In genomic region chr15:40702077-40702476, GRCh38 we compare ENCODE assay signal across 12 cellular contexts. TPM values are rescaled to one million over a fixed set of nuclear protein-coding genes. Genes with fewer than 3 reads are reported as not detected.
DNase-seq lines count a peak whose midpoint lies in the region; ATAC-seq, FAIRE-seq and TF ChIP-seq lines count a peak whose summit lies in the region.
"Had no signal": no experiment of that assay in that cellular context is flagged by ENCODE, and none has a peak within 500 bp of the region (broad histone marks: within the 10 kb centered on the region; RNA-seq: fewer than 3 reads in every experiment).

No MANE protein-coding gene starts in this region.

- no peaks in the 10 kb centered on the region for H3K4me1 Mint-ChIP-seq in osteocyte (ENCODE audit: unreplicated experiment)

- CTCF ChIA-PET in SK-N-SH (lab: Yijun Ruan, JAX): interaction anchor here (0.7 to 1.8 kb wide), 3 partner anchors 10 to 45 kb away, joined by 3 to 6 read pairs (median 5); no protein-coding TSS in a partner anchor
- CTCF ChIA-PET in H1 (lab: Charles Lee; ENCODE audit: partially characterized antibody): interaction anchor here (0.5 to 1.5 kb wide), 10 partner anchors 10 to 382 kb away, joined by 3 to 5 read pairs (median 4); no protein-coding TSS in a partner anchor

- no peak overlapping the region for H3K4me3 ChIP-seq in SK-N-SH (ENCODE audit: low read depth in 2 of 2, low read length in 1 of 2)
- no peak overlapping the region for H3K4me3 ChIP-seq in H1 (ENCODE audit: extremely low read depth in 1 of 4, insufficient read depth in 2 of 4, low read depth in 3 of 4, low read length in 4 of 4)
- H3K4me3 ChIP-seq in MG63: no peak overlapping the region

- H3K27me3 ChIP-seq in SK-N-SH (ENCODE audit: insufficient read depth) (no peaks in the 10 kb centered on the region), H1 (replicated peaks in 1 of 4; ENCODE audit: control insufficient read depth in 3 of 4, extremely low read depth in 1 of 4, insufficient read depth in 3 of 4, low read length in 3 of 4) (no peaks in the 10 kb centered on the region), MG63 (no peaks in the 10 kb centered on the region)

- POLR2A ChIA-PET in SK-N-SH (lab: Yijun Ruan, JAX): no interaction called here
- POLR2A ChIA-PET in H1 (lab: Charles Lee; ENCODE audit: partially characterized antibody): no interaction called here

- no peak overlapping the region for H2BK20ac ChIP-seq in H1 (ENCODE audit: low read length)

- ATAC-seq in SK-N-SH treated with all-trans-retinoic acid at 6 μM for 48 hours (no peak), HG03571 (IDR thresholded peaks at IDR 0.05; ENCODE audit: unreplicated experiment) (no peak)

- no peak overlapping the region for H2BK5ac ChIP-seq in H1 (ENCODE audit: low read depth, low read length)

- H4K5ac ChIP-seq in H1 (ENCODE audit: insufficient read length, low read depth, low read length): no peak overlapping the region

- no peaks in the 10 kb centered on the region for H4K20me1 ChIP-seq in SK-N-SH (ENCODE audit: insufficient read depth)
- peaks cover 2% of the 10 kb centered on the region in 2 experiments for H4K20me1 ChIP-seq in H1 (replicated peaks in 1 of 2; ENCODE audit: control insufficient read depth in 1 of 2, insufficient read depth in 2 of 2, low read length in 2 of 2)

- no peak overlapping the region for H4K8ac ChIP-seq in H1 (ENCODE audit: extremely low read depth, insufficient read depth, low read length)

- TF ChIP-seq RAD21 in SK-N-SH (IDR thresholded peaks at IDR 0.05; ENCODE audit: low read length) (peak; percentile 61), H1 (IDR thresholded peaks at IDR 0.05 in 1 of 2, conservative IDR thresholded peaks at IDR 0.05 in 1 of 2; ENCODE audit: low read depth in 2 of 2, low read length in 2 of 2) (peak; percentile 35 to 42)

- H3K56ac ChIP-seq in H1 (replicated peaks; ENCODE audit: insufficient read length, low read depth, low read length): no peak overlapping the region

- FAIRE-seq in H1 (lab: Jason Lieb, UNC): no peak
- FAIRE-seq: small intestine had no signal

- H2BK12ac ChIP-seq in H1 (ENCODE audit: low read depth, low read length): no peak overlapping the region

- H3K23ac ChIP-seq in H1 (ENCODE audit: insufficient read length): no peak overlapping the region

- H3K4me2 ChIP-seq in SK-N-SH (no peak overlapping the region), H1 (ENCODE audit: insufficient read depth in 1 of 2, low read depth in 2 of 2, low read length in 2 of 2) (no peak overlapping the region)

- DNase-seq in SK-N-SH (peak; percentile 36), NAMALWA (ENCODE audit: low spot score) (peak; percentile 60), H1 (ENCODE audit: low read depth in 1 of 2, low spot score in 2 of 2) (no peak), osteocyte (ENCODE audit: extremely low spot score, unreplicated experiment) (no peak), T-helper 1 cell (no peak), MG63 (no peak)
- DNase-seq: activated T-cell treated with anti-CD3 and anti-CD28 coated beads, Interleukin-2, amount 50 U/mL, for 1 hour; effector CD4-positive, alpha-beta T cell; small intestine; stimulated activated naive CD4-positive, alpha-beta T cell treated with Interleukin-2 at 50 U/mL for 16 hours had no signal

- H3K27ac ChIP-seq in SK-N-SH (ENCODE audit: low read depth in 2 of 2, low read length in 1 of 2) (no peak overlapping the region), H1 (ENCODE audit: low read depth, low read length) (no peak overlapping the region)

- H3K27ac Mint-ChIP-seq in osteocyte (ENCODE audit: unreplicated experiment): no peak overlapping the region

- no peaks in the 10 kb centered on the region for H3K9me3 Mint-ChIP-seq in osteocyte (ENCODE audit: unreplicated experiment)

- H3K9me3 ChIP-seq in SK-N-SH (no peaks in the 10 kb centered on the region), H1 (ENCODE audit: insufficient read depth in 2 of 2, low read depth in 1 of 2, low read length in 1 of 2) (no peaks in the 10 kb centered on the region), MG63 (no peaks in the 10 kb centered on the region)

- no peak overlapping the region for H3K14ac ChIP-seq in H1 (ENCODE audit: insufficient read length)

- TF ChIP-seq EP300 in SK-N-SH (IDR thresholded peaks at IDR 0.05; ENCODE audit: borderline replicate concordance in 1 of 2, low read depth in 1 of 2, low read length in 1 of 2): no peak
- TF ChIP-seq EP300 in H1 (IDR thresholded peaks at IDR 0.05; ENCODE audit: borderline replicate concordance in 1 of 2, low read depth in 2 of 2, low read length in 2 of 2): no peak

- H3K4me3 Mint-ChIP-seq in osteocyte (ENCODE audit: unreplicated experiment): no peak overlapping the region

- H3K36me3 Mint-ChIP-seq in osteocyte (ENCODE audit: unreplicated experiment): peaks cover 2% of the 10 kb centered on the region

- H3K23me2 ChIP-seq in H1 (ENCODE audit: low read depth, low read length): no peaks in the 10 kb centered on the region

- H3K9me2 ChIP-seq in SK-N-SH: no peaks in the 10 kb centered on the region

- H3K18ac ChIP-seq in H1 (ENCODE audit: extremely low read depth, low read length): no peak overlapping the region

- H3K9ac ChIP-seq in SK-N-SH (no peak overlapping the region), H1 (replicated peaks in 1 of 4; ENCODE audit: extremely low read depth in 1 of 4, low read depth in 3 of 4, low read length in 3 of 4) (no peak overlapping the region)

- no peak overlapping the region for H2BK120ac ChIP-seq in H1 (replicated peaks; ENCODE audit: low read depth, low read length)

- no peaks in the 10 kb centered on the region for H3K4me1 ChIP-seq in SK-N-SH (ENCODE audit: control insufficient read depth in 1 of 2, insufficient read depth in 2 of 2, low read depth in 1 of 2, low read length in 1 of 2)
- no peaks in the 10 kb centered on the region for H3K4me1 ChIP-seq in H1 (replicated peaks in 1 of 4; ENCODE audit: control insufficient read depth in 3 of 4, insufficient read depth in 4 of 4, low read length in 3 of 4)

- H2AFZ ChIP-seq in SK-N-SH (ENCODE audit: low read depth): no peak overlapping the region
- H2AFZ ChIP-seq in H1 (ENCODE audit: low read length): no peak overlapping the region

- H3K79me1 ChIP-seq in H1 (ENCODE audit: low read depth, low read length): no peaks in the 10 kb centered on the region

- H3F3A ChIP-seq in SK-N-SH (replicated peaks; ENCODE audit: insufficient read depth): no peaks in the 10 kb centered on the region

- no peak overlapping the region for H2BK15ac ChIP-seq in H1 (ENCODE audit: low read length)

- no peak for TF ChIP-seq POLR2A in H1 (IDR thresholded peaks at IDR 0.05; ENCODE audit: control extremely low read depth in 1 of 2, low read depth in 2 of 2, low read length in 2 of 2)

- H3K36me3 ChIP-seq in SK-N-SH (replicated peaks in 1 of 2; ENCODE audit: control insufficient read depth in 1 of 2, insufficient read depth in 2 of 2, low read length in 1 of 2) (peaks cover 6 to 19% of the 10 kb centered on the region in 2 experiments), H1 (ENCODE audit: control insufficient read depth in 2 of 4, insufficient read depth in 4 of 4, low read length in 3 of 4) (peaks cover 17 to 58% (median 37%) of the 10 kb centered on the region in 4 experiments), MG63 (peaks cover 36% of the 10 kb centered on the region)

- H3K79me2 ChIP-seq in SK-N-SH (ENCODE audit: insufficient read depth) (peaks cover 23% of the 10 kb centered on the region), H1 (ENCODE audit: control insufficient read depth in 1 of 2, insufficient read depth in 2 of 2, low read length in 2 of 2) (peaks cover 0 to 7% of the 10 kb centered on the region in 2 experiments; a peak in 2 of 4 replicates)

- no peak overlapping the region for H3K4ac ChIP-seq in H1 (replicated peaks; ENCODE audit: insufficient read length, low read depth, low read length)

- 98% methylated on average over 7 of the region's 7 CpGs for WGBS in SK-N-SH (ENCODE audit: low lambda C conversion rate)
- 95% methylated on average over 7 of the region's 7 CpGs; no CpG with 5 or more reads in 1 of the 2 experiments for WGBS in H1 (ENCODE audit: extremely low coverage in 1 of 2, insufficient coverage in 1 of 2, insufficient read length in 1 of 2, insufficient replicate concordance in 2 of 2, low coverage in 1 of 2, low lambda C conversion rate in 2 of 2, missing lambda C conversion rate in 1 of 2), 2 experiments

- no peaks in the 10 kb centered on the region for H3K27me3 Mint-ChIP-seq in osteocyte (ENCODE audit: unreplicated experiment)

- H2AK5ac ChIP-seq in H1 (ENCODE audit: low read depth, low read length): no peak overlapping the region

- TF ChIP-seq CTCF in SK-N-SH (IDR thresholded peaks at IDR 0.05) (peak; percentile 53), H1 (IDR thresholded peaks at IDR 0.05; ENCODE audit: control extremely low read depth in 1 of 3, insufficient read depth in 1 of 3, low read depth in 1 of 3, low read length in 3 of 3) (peak in 1 of 3 experiments; percentile 7; a peak in 1 of 4 replicates), osteocyte (IDR thresholded peaks at IDR 0.05) (peak; percentile 33)

- H4K91ac ChIP-seq in H1 (replicated peaks; ENCODE audit: insufficient read length, low read length): no peak overlapping the region

RNA-seq across cellular contexts. Expression of gene RAD51, which starts 7.1 kb away (rescaled TPM):
- polyA plus RNA-seq in SK-N-SH (2012; rRNA removed) (6.6 and 7.6 TPM in 2 replicates), H1 (2011; rRNA removed) (25.2 and 32.2 TPM in 2 replicates)
- polyA plus RNA-seq in SK-N-SH (2012; cell fraction: cytosol; rRNA removed): 6.4 and 7.6 TPM in 2 replicates
- 6.4 and 6.8 TPM in 2 replicates for polyA plus RNA-seq in SK-N-SH (2012; cell fraction: nucleus; rRNA removed)
- total RNA-seq in H1 (2021; fragmentation: NEBNext Ultra II Directional; extraction: Animal tissue kit (Norgen Biotek cat#: 25700)): 41.6 and 42.4 TPM in 2 replicates
- polyA plus RNA-seq in H1 (2011; cell fraction: cytosol; rRNA removed): 30.9 TPM
- polyA plus RNA-seq in H1 (2011; cell fraction: nucleus; rRNA removed): 24.2 TPM
- 33.8 to 46.3 TPM (median 41.0 TPM) in 4 replicates for polyA plus RNA-seq in H1 (2012, experiment 1 of 2)
- 9.7 TPM for polyA plus RNA-seq in H1 (2012, experiment 2 of 2)
- polyA plus RNA-seq in H1 (2013, experiment 1 of 2): 14.0 TPM
- 12.9 TPM for polyA plus RNA-seq in H1 (2013, experiment 2 of 2)
- 46.5 and 51.4 TPM in 2 replicates for polyA minus RNA-seq in H1 (2011; rRNA and poly(A)+ RNA removed)
- polyA minus RNA-seq in H1 (2011; cell fraction: cytosol; rRNA and poly(A)+ RNA removed): 21.7 TPM
- 21.8 TPM for polyA minus RNA-seq in H1 (2011; cell fraction: nucleus; rRNA and poly(A)+ RNA removed)
- total RNA-seq in osteocyte: 8.5 and 8.6 TPM in 2 replicates
- total RNA-seq in MG63 (2014; rRNA removed; shearing (Covaris generic); ENCODE audit: low replicate concordance): 14.5 and 16.9 TPM in 2 replicates

RNA-seq across cellular contexts. Expression of gene RMDN3, which starts 53.0 kb away (rescaled TPM):
- polyA plus RNA-seq in SK-N-SH (2012; rRNA removed): 30.0 and 33.0 TPM in 2 replicates
- polyA plus RNA-seq in SK-N-SH (2012; cell fraction: cytosol; rRNA removed): 26.4 and 28.8 TPM in 2 replicates
- polyA plus RNA-seq in SK-N-SH (2012; cell fraction: nucleus; rRNA removed): 33.0 and 39.1 TPM in 2 replicates
- 24.1 and 25.0 TPM in 2 replicates for total RNA-seq in H1 (2021; fragmentation: NEBNext Ultra II Directional; extraction: Animal tissue kit (Norgen Biotek cat#: 25700))
- polyA plus RNA-seq in H1 (2011; rRNA removed): 10.8 and 13.8 TPM in 2 replicates
- polyA plus RNA-seq in H1 (2011; cell fraction: cytosol; rRNA removed): 20.3 TPM
- polyA plus RNA-seq in H1 (2011; cell fraction: nucleus; rRNA removed): 13.7 TPM
- polyA plus RNA-seq in H1 (2012, experiment 1 of 2): 15.4 to 21.6 TPM (median 20.6 TPM) in 4 replicates
- polyA plus RNA-seq in H1 (2012, experiment 2 of 2): 8.8 TPM
- 15.6 TPM for polyA plus RNA-seq in H1 (2013, experiment 1 of 2)
- 17.2 TPM for polyA plus RNA-seq in H1 (2013, experiment 2 of 2)
- polyA minus RNA-seq in H1 (2011; rRNA and poly(A)+ RNA removed): 7.7 and 9.4 TPM in 2 replicates
- 9.2 TPM for polyA minus RNA-seq in H1 (2011; cell fraction: cytosol; rRNA and poly(A)+ RNA removed)
- polyA minus RNA-seq in H1 (2011; cell fraction: nucleus; rRNA and poly(A)+ RNA removed): 7.6 TPM
- total RNA-seq in osteocyte: 30.2 and 35.6 TPM in 2 replicates
- 43.1 and 53.4 TPM in 2 replicates for total RNA-seq in MG63 (2014; rRNA removed; shearing (Covaris generic); ENCODE audit: low replicate concordance)

Comparison
In these comparisons a context has a peak if more than half of its experiments do, and no peak if none do; other contexts are left out.
1. DNase-seq: peak in SK-N-SH (single experiment) and NAMALWA (single experiment); none in H1 (0 of 2), osteocyte (single experiment), T-helper 1 cell (0 of 5) and MG63 (single experiment).
2. Of the 17 proteins assayed by ChIP-seq in both H1 and SK-N-SH: peak only in H1: none; only in SK-N-SH: none; in both: RAD21; in neither: 15; mixed calls (peak in some experiments, not most) for 1.